33 cellular contexts compared by ENCODE assay signal in the genomic region with DNA sequence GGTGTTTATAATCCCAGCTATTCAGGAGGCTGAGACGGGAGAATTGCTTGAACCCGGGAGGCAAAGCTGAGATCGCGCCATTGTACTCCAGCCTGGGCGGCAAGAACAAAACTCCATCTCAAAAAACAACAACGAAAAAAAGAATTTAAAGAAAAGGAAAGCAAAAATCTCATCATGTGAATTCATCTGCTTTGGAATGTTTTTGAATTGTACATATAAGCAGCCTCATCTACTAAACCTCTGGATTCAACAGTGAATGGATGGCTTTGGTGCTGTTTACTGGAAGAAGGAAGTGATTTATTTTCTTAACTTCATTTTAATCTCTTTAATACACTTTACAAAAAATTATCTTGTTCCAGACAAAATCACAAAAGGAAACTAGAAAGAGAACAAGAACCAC.
"Had no signal": no experiment of that assay in that cellular context is flagged by ENCODE, and none has a peak within 500 bp of the region (broad histone marks: within the 10 kb centered on the region; RNA-seq: fewer than 3 reads in every experiment).

No MANE protein-coding gene starts in this region.

- H3K36me3 ChIP-seq: adrenal gland, ascending aorta, brain microvascular endothelial cell, breast epithelium, cardiac muscle cell had no signal

- H3K4me1 ChIP-seq: breast epithelium had no signal

- DNase-seq: activated effector memory CD4-positive, alpha-beta T cell treated with anti-CD3 and anti-CD28 coated beads, Interleukin-2, amount 50 U/mL, for 16 hours; activated effector memory CD4-positive, alpha-beta T cell treated with Interleukin-2 at 50 U/mL for 16 hours; activated gamma-delta T cell; activated gamma-delta T cell treated with Interleukin-2 at 50 U/mL for 16 hours; activated naive CD4-positive, alpha-beta T cell; activated naive CD4-positive, alpha-beta T cell treated with anti-CD3 and anti-CD28 coated beads for 36 hours; activated naive CD4-positive, alpha-beta T cell treated with anti-CD3 and anti-CD28 coated beads, Interleukin-2, amount 10 ng/mL, durations not matched to agents 7 days and 5 days; activated naive CD4-positive, alpha-beta T cell treated with anti-CD3 and anti-CD28 coated beads, Interleukin-2, amount 50 U/mL, for 16 hours; activated naive CD4-positive, alpha-beta T cell treated with Interleukin-2 at 50 U/mL for 16 hours; activated naive CD8-positive, alpha-beta T cell treated with anti-CD3 and anti-CD28 coated beads for 36 hours; activated naive CD8-positive, alpha-beta T cell treated with anti-CD3 and anti-CD28 coated beads, Interleukin-2, amount 10 ng/mL, durations not matched to agents 7 days and 5 days; activated naive CD8-positive, alpha-beta T cell treated with anti-CD3 and anti-CD28 coated beads, Interleukin-2, amount 50 U/mL, for 24 hours; activated T-cell treated with anti-CD3 and anti-CD28 coated beads, Interleukin-2, amount 50 U/mL, for 24 hours; activated T-cell treated with anti-CD3 and anti-CD28 coated beads, Interleukin-2, amount 50 U/mL, for 4 hours; activated T-cell treated with anti-CD3 and anti-CD28 coated beads, Interleukin-2, amount 50 U/mL, for 48 hours; activated T-cell treated with anti-CD3 and anti-CD28 coated beads, Interleukin-2, amount 50 U/mL, for 72 hours; adrenal gland; amniotic stem cell; amygdala; anterior cingulate cortex; aorta; body of pancreas; brain microvascular endothelial cell; caudate nucleus; central memory CD4-positive, alpha-beta T cell; cerebellar nuclear complex had no signal

- H3K4me3 ChIP-seq: adrenal gland, ascending aorta, body of pancreas, breast epithelium, cardiac muscle cell had no signal

- ATAC-seq: activated naive CD4-positive, alpha-beta T cell treated with anti-CD3 and anti-CD28 coated beads, Interleukin-2, amount 50 U/mL, for 72 hours; activated naive CD8-positive, alpha-beta T cell treated with anti-CD3 and anti-CD28 coated beads, Interleukin-2, amount 50 U/mL, for 24 hours; activated T-cell treated with anti-CD3 and anti-CD28 coated beads, Interleukin-2, amount 50 U/mL, for 4 hours; activated T-cell treated with anti-CD3 and anti-CD28 coated beads, Interleukin-2, amount 50 U/mL, for 72 hours; activated T-helper 17 cell treated with anti-CD3 and anti-CD28 coated beads, Interleukin-2, amount 50 U/mL, for 72 hours; body of pancreas had no signal

- H3K27me3 ChIP-seq: adrenal gland, ascending aorta, body of pancreas, brain microvascular endothelial cell, breast epithelium, cardiac muscle cell had no signal

- H3K9me3 ChIP-seq: adrenal gland, ascending aorta, body of pancreas, breast epithelium had no signal

- H3K27ac ChIP-seq: adrenal gland, ascending aorta, brain microvascular endothelial cell, breast epithelium, cardiac muscle cell had no signal

- FAIRE-seq: astrocyte, bronchial epithelial cell had no signal
